In genomic region chr15:79208179-79208578, GRCh38 we compare ENCODE assay signal across 25 cellular contexts.
DNase-seq lines count a peak whose midpoint lies in the region; ATAC-seq and TF ChIP-seq lines count a peak whose summit lies in the region.
"Had no signal": no experiment of that assay in that cellular context is flagged by ENCODE, and none has a peak within 500 bp of the region (broad histone marks: within the 10 kb centered on the region; RNA-seq: fewer than 3 reads in every experiment).

No MANE protein-coding gene starts in this region.

- DNase-seq in DND-41 (no peak), HCT116 (ENCODE audit: low read depth, low spot score) (no peak), foreskin keratinocyte (no peak), glomerular visceral epithelial cell (ENCODE audit: extremely low spot score) (no peak), testis (no peak), GM19240 (ENCODE audit: insufficient read length, low spot score) (no peak)
- DNase-seq in stimulated activated CD4-positive, alpha-beta T cell treated with anti-CD3 and anti-CD28 coated beads, Interleukin-15, amount 100 ng/mL, for 24 hours = no peak
- DNase-seq: activated CD4-positive, CD25-positive, alpha-beta regulatory T cell treated with anti-CD3 and anti-CD28 coated beads, Interleukin-2, amount 50 U/mL, for 72 hours; activated CD8-positive, alpha-beta memory T cell treated with anti-CD3 and anti-CD28 coated beads for 24 hours; activated T-cell treated with anti-CD3 and anti-CD28 coated beads, Interleukin-2, amount 50 U/mL, for 48 hours; anterior cingulate cortex; caudate nucleus; CD4-positive, alpha-beta T cell; DMS 273 treated with DMSO at 0.1 percent for 48 hours; foreskin fibroblast; hippocampal formation; left ventricle myocardium superior; NCI-H1417 treated with DMSO at 0.1 percent for 48 hours; NCI-H510A treated with DMSO at 0.1 percent for 48 hours; Right ventricle myocardium superior; stimulated activated CD4-positive, alpha-beta T cell treated with anti-CD3 and anti-CD28 coated beads, Interleukin-2, amount 100 ng/mL, for 24 hours had no signal

- peak; percentile 16; the same call in 1 of the 2 replicates for TF ChIP-seq RAD21 in HCT116 (IDR thresholded peaks at IDR 0.05; ENCODE audit: low read depth)

- RAD21 ChIA-PET in HCT116 (lab: Charles Lee; ENCODE audit: low non-redundant PET in 1 of 2, low total read pairs in 2 of 2, uncharacterized antibody in 2 of 2, unreplicated experiment in 2 of 2) = interaction anchor here (1.3 to 1.4 kb wide), 2 partner anchors 180 kb away, joined by 3 read pairs; no protein-coding TSS in a partner anchor

- POLR2A ChIA-PET in HCT116 (lab: Charles Lee) = no interaction called here

- BruUV-seq in HCT116 (replicated peaks; lab: Mats Ljungman, UMichigan) = no TSS peak

- no peaks in the 10 kb centered on the region for H3K36me3 ChIP-seq in DND-41 (ENCODE audit: insufficient read depth, low read length)
- no peaks in the 10 kb centered on the region for H3K36me3 ChIP-seq in HCT116 (ENCODE audit: control insufficient read depth in 1 of 2, insufficient read depth in 2 of 2, low read length in 2 of 2)
- no peaks in the 10 kb centered on the region for H3K36me3 ChIP-seq in OCI-LY3 (replicated peaks; ENCODE audit: low read depth, low read length)
- H3K36me3 ChIP-seq in testis (ENCODE audit: low read depth, missing control alignments) = no peaks in the 10 kb centered on the region
- H3K36me3 ChIP-seq: thoracic aorta had no signal

- no peak overlapping the region for H2AFZ ChIP-seq in DND-41 (ENCODE audit: low read depth, low read length)
- H2AFZ ChIP-seq in HCT116 (ENCODE audit: low read depth, low read length, poor library complexity, severe bottlenecking) = no peak overlapping the region
- H2AFZ ChIP-seq in OCI-LY3 (ENCODE audit: low read depth, low read length) = no peak overlapping the region

- H4K20me1 ChIP-seq in DND-41 (ENCODE audit: insufficient read depth, low read length) = no peaks in the 10 kb centered on the region
- H4K20me1 ChIP-seq in HCT116 (ENCODE audit: insufficient read depth) = no peaks in the 10 kb centered on the region
- no peaks in the 10 kb centered on the region for H4K20me1 ChIP-seq in OCI-LY3 (ENCODE audit: insufficient read depth, low read length)

- H3K27me3 ChIP-seq in DND-41 (ENCODE audit: insufficient read depth, low read length, poor library complexity) (peaks cover 8% of the 10 kb centered on the region), HCT116 (ENCODE audit: insufficient read depth, low read length) (peaks cover 62% of the 10 kb centered on the region), OCI-LY3 (ENCODE audit: low read depth, low read length) (peaks cover 74% of the 10 kb centered on the region), foreskin keratinocyte (peaks cover 47% of the 10 kb centered on the region), testis (no peaks in the 10 kb centered on the region)

- H3K4me1 ChIP-seq in DND-41 (ENCODE audit: insufficient read depth, low read length) (no peaks in the 10 kb centered on the region), HCT116 (ENCODE audit: control insufficient read depth in 1 of 2, insufficient read depth in 2 of 2, low read length in 2 of 2) (no peaks in the 10 kb centered on the region), OCI-LY3 (ENCODE audit: low read length) (peaks cover 8% of the 10 kb centered on the region), foreskin keratinocyte (no peaks in the 10 kb centered on the region), testis (no peaks in the 10 kb centered on the region)

- TF ChIP-seq POLR2A in HCT116 (IDR thresholded peaks at IDR 0.05; ENCODE audit: borderline replicate concordance, extremely low read depth, insufficient read depth, insufficient read length) = no peak
- no peak for TF ChIP-seq POLR2A in testis (IDR thresholded peaks at IDR 0.05)

- TF ChIP-seq CTCF in DND-41 (IDR thresholded peaks at IDR 0.05; ENCODE audit: borderline replicate concordance, extremely low read depth, low read length, poor library complexity, severe bottlenecking) (peak; percentile 7), HCT116 (IDR thresholded peaks at IDR 0.05 in 2 of 3, conservative IDR thresholded peaks at IDR 0.05 in 1 of 3; ENCODE audit: borderline replicate concordance in 1 of 3, insufficient read depth in 1 of 3, low read depth in 2 of 3, low read length in 2 of 3) (peak; percentile 19 to 53 (median 40); a peak in 5 of 6 replicates), OCI-LY3 (IDR thresholded peaks at IDR 0.05; ENCODE audit: low read depth, low read length) (peak; percentile 50), foreskin keratinocyte (conservative IDR thresholded peaks at IDR 0.05) (peak; percentile 24), testis (IDR thresholded peaks at IDR 0.05) (no peak)

- H3K79me2 ChIP-seq in DND-41 (ENCODE audit: insufficient read depth, low read length) = no peaks in the 10 kb centered on the region
- H3K79me2 ChIP-seq in HCT116 (ENCODE audit: insufficient read depth, low read length) = no peaks in the 10 kb centered on the region
- H3K79me2 ChIP-seq in OCI-LY3 (ENCODE audit: low read length) = no peaks in the 10 kb centered on the region

- H3K9ac ChIP-seq in DND-41 (ENCODE audit: low read depth, low read length) = no peak overlapping the region
- no peak overlapping the region for H3K9ac ChIP-seq in HCT116 (ENCODE audit: low read length)
- no peak overlapping the region for H3K9ac ChIP-seq in OCI-LY3 (ENCODE audit: low read length)

- H3K9me3 ChIP-seq in DND-41 (ENCODE audit: insufficient read depth, low read length, severe bottlenecking) (no peaks in the 10 kb centered on the region), HCT116 (ENCODE audit: control insufficient read depth in 1 of 2, insufficient read depth in 1 of 2, low read depth in 1 of 2, low read length in 2 of 2) (no peaks in the 10 kb centered on the region), OCI-LY3 (ENCODE audit: insufficient read depth, low read length) (no peaks in the 10 kb centered on the region), testis (no peaks in the 10 kb centered on the region)
- H3K9me3 ChIP-seq: thoracic aorta had no signal

- H3K9me2 ChIP-seq in HCT116 (ENCODE audit: insufficient read depth) = no peaks in the 10 kb centered on the region

- intact Hi-C loops in HCT116 (cut with micrococcal nuclease) (no loop called here), testis (cut with DNase I; ENCODE audit: low total_unique reads) (no loop called here)

- CTCF ChIA-PET in HCT116 (lab: Charles Lee) = interaction anchor here (1.0 to 1.3 kb wide), 4 partner anchors 12 to 180 kb away, joined by 4 to 16 read pairs (median 6); no protein-coding TSS in a partner anchor

- H3K4me2 ChIP-seq in DND-41 (ENCODE audit: insufficient read depth, low read length) = no peak overlapping the region
- H3K4me2 ChIP-seq in HCT116 (ENCODE audit: low read length) = no peak overlapping the region
- H3K4me2 ChIP-seq in OCI-LY3 (ENCODE audit: low read length) = no peak overlapping the region

- no peak overlapping the region for H3K27ac ChIP-seq in DND-41 (ENCODE audit: low read length)
- no peak overlapping the region for H3K27ac ChIP-seq in HCT116 (ENCODE audit: low read depth, low read length)
- H3K27ac ChIP-seq in OCI-LY3 (ENCODE audit: low read length) = no peak overlapping the region
- no peak overlapping the region for H3K27ac ChIP-seq in foreskin keratinocyte
- H3K27ac ChIP-seq in testis = no peak overlapping the region
- H3K27ac ChIP-seq: epithelial cell of prostate, thoracic aorta had no signal

- WGBS in testis, 2 donors = 73 to 74% methylated on average over 3 of the region's 3 CpGs

- no peak for ATAC-seq in DND-41 (ENCODE audit: insufficient read depth, low read depth)
- peak; percentile 70 for ATAC-seq in HCT116
- no peak for ATAC-seq in foreskin keratinocyte
- ATAC-seq: left ventricle myocardium superior; stimulated activated memory B cell treated with anti-CD40 and anti-IgM and Interleukin-4, amounts not matched to agents 10 μg/mL and 1 μg/mL and 100 μg/mL, for 72 hours had no signal

- H3K4me3 ChIP-seq in DND-41 (ENCODE audit: low read depth in 1 of 2, low read length in 2 of 2) = no peak overlapping the region
- no peak overlapping the region for H3K4me3 ChIP-seq in HCT116 (replicated peaks in 1 of 2; ENCODE audit: low read depth in 1 of 2, low read length in 2 of 2)
- H3K4me3 ChIP-seq in OCI-LY3 (ENCODE audit: low read length) = no peak overlapping the region
- H3K4me3 ChIP-seq in testis = no peak overlapping the region
- H3K4me3 ChIP-seq: thoracic aorta had no signal

TF ChIP-seq in HCT116, 20 proteins besides CTCF, POLR2A, EP300 and RAD21:
- no peak for TF ChIP-seq EGR1 (IDR thresholded peaks at IDR 0.05; ENCODE audit: low read depth)
- peak; percentile 73 for TF ChIP-seq REST (IDR thresholded peaks at IDR 0.05; ENCODE audit: low read depth)

Comparison
In these comparisons a context has a peak if more than half of its experiments do, and no peak if none do; other contexts are left out.
1. CTCF ChIP-seq: peak in DND-41 (single experiment), HCT116 (3 of 3), OCI-LY3 (single experiment) and foreskin keratinocyte (single experiment); none in testis (0 of 3).